In the genomic region with DNA sequence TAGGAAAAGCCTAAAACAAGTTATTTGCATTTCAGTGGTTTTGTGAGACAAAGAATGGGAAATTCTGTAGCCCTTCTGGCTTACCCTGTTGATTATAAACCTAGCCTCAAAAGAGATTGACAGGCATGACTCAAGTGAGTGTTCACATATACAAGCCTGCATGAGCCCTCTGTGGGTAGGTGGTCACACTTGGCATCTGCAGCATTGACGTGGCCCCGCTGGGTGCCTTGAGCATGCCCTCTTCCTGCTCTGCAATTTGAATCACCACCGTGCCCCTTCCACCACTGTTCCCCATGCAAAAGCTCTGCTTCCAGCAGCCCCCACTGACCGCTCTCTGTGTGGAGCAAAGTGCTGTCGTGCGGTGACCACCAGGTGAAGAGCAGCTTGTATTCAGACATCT, we compare ENCODE assay signal across 1 cellular context.
TF ChIP-seq lines count a peak whose summit lies in the region.

No MANE protein-coding gene starts in this region.

TF ChIP-seq in GM12878, 131 proteins besides CTCF, POLR2A, EP300 and RAD21:
- TF ChIP-seq ZNF687 (IDR thresholded peaks at IDR 0.05) (no peak), E4F1 (IDR thresholded peaks at IDR 0.05; ENCODE audit: borderline replicate concordance, partially characterized antibody) (no peak), HDAC6 (IDR thresholded peaks at IDR 0.05; ENCODE audit: unreplicated experiment) (no peak), POU2F2 (IDR thresholded peaks at IDR 0.05; ENCODE audit: borderline replicate concordance, low read depth, low read length) (no peak), MYB (IDR thresholded peaks at IDR 0.05; ENCODE audit: borderline replicate concordance, low read depth, low read length) (no peak), KAT2A (conservative IDR thresholded peaks at IDR 0.05; ENCODE audit: control insufficient read depth, low read depth, low read length) (no peak), TAF1 (IDR thresholded peaks at IDR 0.05; ENCODE audit: borderline replicate concordance, low read depth, low read length) (no peak), ESRRA (IDR thresholded peaks at IDR 0.05; ENCODE audit: low read length) (no peak), GABPA (IDR thresholded peaks at IDR 0.05; ENCODE audit: low read depth) (no peak), JUNB (IDR thresholded peaks at IDR 0.05) (no peak), PML (IDR thresholded peaks at IDR 0.05; ENCODE audit: low read length) (no peak), MEF2A (IDR thresholded peaks at IDR 0.05; ENCODE audit: insufficient read depth, low read depth, low read length) (no peak), NFXL1 (IDR thresholded peaks at IDR 0.05; ENCODE audit: borderline replicate concordance) (no peak), BHLHE40 (IDR thresholded peaks at IDR 0.05; ENCODE audit: borderline replicate concordance in 1 of 2, low read depth in 2 of 2, low read length in 1 of 2) (0 out of 4 replicates have a peak, but pooled peaks of 1 of the 2 experiments have one; percentile 11)
- TF ChIP-seq, protein P1, sequence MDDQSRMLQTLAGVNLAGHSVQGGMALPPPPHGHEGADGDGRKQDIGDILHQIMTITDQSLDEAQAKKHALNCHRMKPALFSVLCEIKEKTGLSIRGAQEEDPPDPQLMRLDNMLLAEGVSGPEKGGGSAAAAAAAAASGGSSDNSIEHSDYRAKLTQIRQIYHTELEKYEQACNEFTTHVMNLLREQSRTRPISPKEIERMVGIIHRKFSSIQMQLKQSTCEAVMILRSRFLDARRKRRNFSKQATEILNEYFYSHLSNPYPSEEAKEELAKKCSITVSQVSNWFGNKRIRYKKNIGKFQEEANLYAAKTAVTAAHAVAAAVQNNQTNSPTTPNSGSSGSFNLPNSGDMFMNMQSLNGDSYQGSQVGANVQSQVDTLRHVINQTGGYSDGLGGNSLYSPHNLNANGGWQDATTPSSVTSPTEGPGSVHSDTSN (IDR thresholded peaks at IDR 0.05; ENCODE audit: insufficient replicate concordance, low read depth, low read length) = peak; percentile 59
- TF ChIP-seq, protein P2, sequence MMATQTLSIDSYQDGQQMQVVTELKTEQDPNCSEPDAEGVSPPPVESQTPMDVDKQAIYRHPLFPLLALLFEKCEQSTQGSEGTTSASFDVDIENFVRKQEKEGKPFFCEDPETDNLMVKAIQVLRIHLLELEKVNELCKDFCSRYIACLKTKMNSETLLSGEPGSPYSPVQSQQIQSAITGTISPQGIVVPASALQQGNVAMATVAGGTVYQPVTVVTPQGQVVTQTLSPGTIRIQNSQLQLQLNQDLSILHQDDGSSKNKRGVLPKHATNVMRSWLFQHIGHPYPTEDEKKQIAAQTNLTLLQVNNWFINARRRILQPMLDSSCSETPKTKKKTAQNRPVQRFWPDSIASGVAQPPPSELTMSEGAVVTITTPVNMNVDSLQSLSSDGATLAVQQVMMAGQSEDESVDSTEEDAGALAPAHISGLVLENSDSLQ (IDR thresholded peaks at IDR 0.05) = peak; percentile 88
